1 cellular context compared by ENCODE assay signal in genomic region chr16:71401988-71402387, GRCh38.
TF ChIP-seq lines count a peak whose summit lies in the region.

No MANE protein-coding gene starts in this region.

TF ChIP-seq in H1, 55 proteins besides CTCF, POLR2A, EP300 and RAD21:
- TF ChIP-seq, protein P1, sequence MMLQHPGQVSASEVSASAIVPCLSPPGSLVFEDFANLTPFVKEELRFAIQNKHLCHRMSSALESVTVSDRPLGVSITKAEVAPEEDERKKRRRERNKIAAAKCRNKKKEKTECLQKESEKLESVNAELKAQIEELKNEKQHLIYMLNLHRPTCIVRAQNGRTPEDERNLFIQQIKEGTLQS (IDR thresholded peaks at IDR 0.05; ENCODE audit: insufficient read depth, low read depth, low read length) = no peak
- no peak for TF ChIP-seq SIN3A (conservative IDR thresholded peaks at IDR 0.05 in 1 of 2, IDR thresholded peaks at IDR 0.05 in 1 of 2; ENCODE audit: low read depth in 1 of 2, low read length in 2 of 2)
- TF ChIP-seq CTBP2 (IDR thresholded peaks at IDR 0.05; ENCODE audit: borderline replicate concordance, insufficient read depth, insufficient read length, low read length) = no peak
- no peak for TF ChIP-seq SRF (IDR thresholded peaks at IDR 0.05; ENCODE audit: low read depth, low read length)
